In the genomic region with DNA sequence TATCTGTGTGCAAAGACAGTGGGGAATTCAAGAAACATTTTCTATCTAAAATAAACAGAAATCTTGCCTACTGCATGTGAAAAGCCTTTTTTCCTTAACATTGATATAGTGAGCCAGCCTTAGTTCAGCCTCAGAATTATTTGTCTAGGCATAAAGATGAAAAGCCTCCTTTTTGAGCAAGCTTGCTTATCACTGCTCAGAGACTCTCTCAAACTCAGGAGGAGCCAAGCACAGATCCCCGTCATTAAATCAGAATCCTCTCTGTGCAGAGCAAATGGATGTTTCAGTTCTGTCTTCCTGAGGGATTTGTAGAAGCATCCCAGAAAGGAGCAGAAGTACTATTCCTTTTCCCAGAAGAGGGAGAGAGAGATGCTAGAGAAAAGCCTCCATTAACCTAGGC, we compare ENCODE assay signal across 14 cellular contexts.
"Had no signal": no experiment of that assay in that cellular context is flagged by ENCODE, and none has a peak within 500 bp of the region (broad histone marks: within the 10 kb centered on the region; RNA-seq: fewer than 3 reads in every experiment).

No MANE protein-coding gene starts in this region.

- H3K4me3 ChIP-seq: esophagus squamous epithelium, left lung, stomach had no signal

- FAIRE-seq: bronchial epithelial cell had no signal

- DNase-seq: activated CD4-positive, alpha-beta T cell treated with anti-CD3 and anti-CD28 coated beads for 4 hours; activated CD8-positive, alpha-beta memory T cell treated with anti-CD3 and anti-CD28 coated beads, Interleukin-2, amount 50 U/mL, for 4 hours; activated effector memory CD4-positive, alpha-beta T cell treated with Interleukin-2 at 50 U/mL for 16 hours; activated naive CD4-positive, alpha-beta T cell treated with anti-CD3 and anti-CD28 coated beads, Interleukin-2, amount 50 U/mL, for 16 hours; activated T-cell treated with anti-CD3 and anti-CD28 coated beads, Interleukin-2, amount 50 U/mL, for 48 hours; effector CD4-positive, alpha-beta T cell; esophagus squamous epithelium; left lung; mesendoderm; stomach had no signal

- H3K27me3 ChIP-seq: foreskin keratinocyte, left lung had no signal

- H3K36me3 ChIP-seq: esophagus squamous epithelium, left lung, stomach had no signal

- H3K4me1 ChIP-seq: left lung, stomach had no signal

- ATAC-seq: left lung; natural killer cell treated with Interleukin-12 subunit alpha and Interleukin-12 subunit beta and Interleukin-15 and Interleukin-18, amount 100 ng/mL, for 72 hours; WTC11 had no signal

- H3K9me3 ChIP-seq: esophagus squamous epithelium, left lung, stomach had no signal

- H3K27ac ChIP-seq: foreskin keratinocyte, left lung had no signal
